ENCODE assay signal across 2 cellular contexts in genomic region chr9:82313697-82314096, GRCh38.
TF ChIP-seq lines count a peak whose summit lies in the region.

No MANE protein-coding gene starts in this region.

TF ChIP-seq in liver, 16 proteins besides CTCF, POLR2A, EP300 and RAD21 (continued from another document):
- TF ChIP-seq EGR1 (IDR thresholded peaks at IDR 0.05; ENCODE audit: low read depth in 2 of 2) (no peak), TAF1 (conservative IDR thresholded peaks at IDR 0.05) (no peak), YY1 (IDR thresholded peaks at IDR 0.05) (peak; percentile 58)

TF ChIP-seq in GM23338, 12 proteins besides CTCF, POLR2A, EP300 and RAD21 (continued from another document):
- no peak for TF ChIP-seq ZNF462 (CRISPR knock-in tag; IDR thresholded peaks at IDR 0.05)
